27 cellular contexts compared by ENCODE assay signal in genomic region chr11:102544594-102544993, GRCh38. TPM values are rescaled to one million over a fixed set of nuclear protein-coding genes. Genes with fewer than 3 reads are reported as not detected.
"Had no signal": no experiment of that assay in that cellular context is flagged by ENCODE, and none has a peak within 500 bp of the region (broad histone marks: within the 10 kb centered on the region; RNA-seq: fewer than 3 reads in every experiment).

No MANE protein-coding gene starts in this region.

- H3K4me1 Mint-ChIP-seq: nephron progenitor cell had no signal

- H3K36me3 Mint-ChIP-seq: naive thymus-derived CD8-positive, alpha-beta T cell had no signal

- H3K27ac ChIP-seq: esophagus squamous epithelium, heart right ventricle, left lung, psoas muscle, sigmoid colon, testis, tibial nerve, upper lobe of left lung had no signal

- H3K4me3 ChIP-seq: esophagus squamous epithelium, heart right ventricle, left lung, psoas muscle, sigmoid colon, testis, tibial nerve, upper lobe of left lung had no signal

- DNase-seq: cortex of kidney; effector memory CD8-positive, alpha-beta T cell; erythroblast; esophagus squamous epithelium; foreskin melanocyte; glutamatergic neuron; heart right ventricle; hippocampal formation; left cardiac atrium; left lung; mesendoderm; midbrain; naive thymus-derived CD8-positive, alpha-beta T cell; nephron progenitor cell; nucleus accumbens; psoas muscle; right cardiac atrium; sigmoid colon; stimulated activated CD4-positive, alpha-beta T cell treated with anti-CD3 and anti-CD28 coated beads, Interleukin-2, amount 100 ng/mL, for 24 hours; stimulated activated CD4-positive, alpha-beta T cell treated with anti-CD3 and anti-CD28 coated beads, Interleukin-4, amount 100 ng/mL, for 24 hours; stimulated activated naive CD4-positive, alpha-beta T cell; substantia nigra; testis; upper lobe of left lung had no signal

- H3K4me1 ChIP-seq: esophagus squamous epithelium, left lung, psoas muscle, sigmoid colon, testis, tibial nerve, upper lobe of left lung had no signal

- H3K27me3 Mint-ChIP-seq: effector memory CD8-positive, alpha-beta T cell had no signal

- ATAC-seq: effector memory CD8-positive, alpha-beta T cell; heart right ventricle; left cardiac atrium; left lung; naive thymus-derived CD8-positive, alpha-beta T cell; psoas muscle; right cardiac atrium had no signal

- H3K36me3 ChIP-seq: esophagus squamous epithelium, heart right ventricle, left lung, sigmoid colon, tibial nerve, upper lobe of left lung had no signal

- H3K27ac Mint-ChIP-seq: nephron progenitor cell had no signal

- H3K9me3 Mint-ChIP-seq: effector memory CD8-positive, alpha-beta T cell; nephron progenitor cell had no signal

- H3K9me3 ChIP-seq: esophagus squamous epithelium, left lung, psoas muscle, testis, tibial nerve, upper lobe of left lung had no signal

- H3K27me3 ChIP-seq: esophagus squamous epithelium, left lung, sigmoid colon, testis, tibial nerve, upper lobe of left lung had no signal

- H3K4me3 Mint-ChIP-seq: effector memory CD8-positive, alpha-beta T cell; naive thymus-derived CD8-positive, alpha-beta T cell; nephron progenitor cell had no signal

RNA-seq across cellular contexts. Expression of gene MMP7, which starts 14.0 kb away (rescaled TPM):
- total RNA-seq: naive thymus-derived CD8-positive, alpha-beta T cell; osteocyte; psoas muscle; right cardiac atrium; sigmoid colon; skeletal muscle tissue; tibial nerve had no signal
